Comparison of ENCODE assay signal across 24 cellular contexts in the genomic region with DNA sequence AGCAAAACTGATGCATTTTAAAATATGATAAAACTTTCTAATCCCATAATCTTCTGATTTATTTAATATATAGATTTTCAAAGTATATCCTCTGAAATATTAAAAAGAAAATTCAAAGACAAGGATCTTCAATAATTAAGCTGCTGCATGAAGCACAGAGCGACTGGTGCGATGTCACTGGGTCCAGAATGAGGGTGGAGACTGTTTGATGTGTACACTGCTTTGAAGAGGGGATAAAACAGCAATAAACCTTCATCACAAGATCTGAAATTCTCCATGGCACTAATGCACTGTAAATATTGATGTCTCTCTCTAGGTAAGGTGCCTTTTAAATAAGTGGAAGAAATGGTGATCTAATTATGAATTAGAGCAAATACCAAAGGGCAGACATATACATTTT.
A peak's percentile ranks its signal among the peaks of the same experiment; 100 is the strongest.
DNase-seq lines count a peak whose midpoint lies in the region; ATAC-seq, FAIRE-seq and TF ChIP-seq lines count a peak whose summit lies in the region.
"Had no signal": no experiment of that assay in that cellular context is flagged by ENCODE, and none has a peak within 500 bp of the region (broad histone marks: within the 10 kb centered on the region; RNA-seq: fewer than 3 reads in every experiment).

No MANE protein-coding gene starts in this region.

- H3K9me3 ChIP-seq in A549 (no peaks in the 10 kb centered on the region), HEK293 (ENCODE audit: control insufficient read depth, insufficient read depth, low read depth, low read length) (no peaks in the 10 kb centered on the region), suprapubic skin (no peaks in the 10 kb centered on the region)
- H3K9me3 ChIP-seq: Peyer's patch had no signal

- TF ChIP-seq POLR2A in A549 (IDR thresholded peaks at IDR 0.05; ENCODE audit: low read length) (no peak), suprapubic skin (IDR thresholded peaks at IDR 0.05) (no peak)

- H3K4me1 ChIP-seq in A549 (peaks cover 92% of the 10 kb centered on the region), HEK293 (ENCODE audit: control insufficient read depth, insufficient read depth, low read length) (no peaks in the 10 kb centered on the region; the same call in 1 of the 2 replicates), suprapubic skin (peaks cover 13% of the 10 kb centered on the region)

- ATAC-seq in A549 (no peak), left colon (peak; percentile 60), GM18868 (IDR thresholded peaks at IDR 0.05; ENCODE audit: unreplicated experiment) (no peak)
- ATAC-seq: GM23338 had no signal

- no peaks in the 10 kb centered on the region; a peak in 1 of 3 replicates for H3K36me3 ChIP-seq in HEK293 (ENCODE audit: control insufficient read depth in 2 of 2, insufficient read depth in 1 of 2, low read length in 2 of 2)
- H3K36me3 ChIP-seq in suprapubic skin: no peaks in the 10 kb centered on the region
- H3K36me3 ChIP-seq: Peyer's patch had no signal

- peak overlapping the region; percentile 62 for H3K4me2 ChIP-seq in A549
- H3K4me2 ChIP-seq: GM23338 had no signal

- DNase-seq in A549 (ENCODE audit: low read depth in 1 of 2, low spot score in 1 of 2) (no peak), NCI-H69 (lab: John Stamatoyannopoulos, UW) (peak; percentile 60), left colon (no peak), suprapubic skin (ENCODE audit: low spot score in 2 of 2) (no peak)
- no peak for DNase-seq in activated CD4-positive, alpha-beta T cell treated with anti-CD3 and anti-CD28 coated beads for 48 hours
- DNase-seq: Calu3; CD8-positive, alpha-beta memory T cell; GDM1; H9; HFFc6; IMR-90; KG1; MM.1S; NCI-H1694 treated with DMSO at 0.1 percent for 48 hours; NCI-H2081 treated with DMSO at 0.1 percent for 48 hours; NCI-H2171 treated with DMSO at 0.1 percent for 48 hours; NCI-H345; NCI-H524 treated with DMSO at 0.1 percent for 48 hours; SHP77 treated with DMSO at 0.1 percent for 48 hours had no signal

- no peak for TF ChIP-seq RAD21 in A549 (conservative IDR thresholded peaks at IDR 0.05 in 1 of 2, IDR thresholded peaks at IDR 0.05 in 1 of 2)

- FAIRE-seq in A549 (lab: Jason Lieb, UNC): no peak
- FAIRE-seq: GM12878 had no signal

- H3K27ac ChIP-seq in A549 (peak overlapping the region; percentile 83 to 94), HEK293 (ENCODE audit: extremely low read depth, low read depth, low read length) (no peak overlapping the region), suprapubic skin (no peak overlapping the region)
- H3K27ac ChIP-seq: Peyer's patch had no signal

- intact Hi-C loops in left colon (cut with DNase I, micrococcal nuclease): no loop called here

- H3K27me3 ChIP-seq in suprapubic skin: no peaks in the 10 kb centered on the region
- H3K27me3 ChIP-seq: Peyer's patch had no signal

- CTCF ChIA-PET in A549 (lab: Yijun Ruan, JAX) (interaction anchor here (0.8 to 1.1 kb wide), 2 partner anchors 43 to 161 kb away, joined by 3 to 4 read pairs; no protein-coding TSS in a partner anchor), HEK293 (lab: Yijun Ruan, JAX) (no interaction called here)

- no peak overlapping the region for H3K4me3 ChIP-seq in A549
- H3K4me3 ChIP-seq in HEK293 (ENCODE audit: low read depth, low read length): no peak overlapping the region
- H3K4me3 ChIP-seq in suprapubic skin: no peak overlapping the region
- H3K4me3 ChIP-seq: GM12878, GM23338, Peyer's patch had no signal

- 31% methylated on average over 2 of the region's 2 CpGs for WGBS in A549 (ENCODE audit: missing lambda C conversion rate)
- WGBS in suprapubic skin: 93% methylated on average over 2 of the region's 2 CpGs

- no peak for TF ChIP-seq CTCF in A549 (IDR thresholded peaks at IDR 0.05)
- no peak for TF ChIP-seq CTCF in HEK293 (tag by site-specific recombination; IDR thresholded peaks at IDR 0.05)
- no peak for TF ChIP-seq CTCF in suprapubic skin (IDR thresholded peaks at IDR 0.05)

- POLR2A ChIA-PET in A549 (lab: Yijun Ruan, JAX) (no interaction called here), HEK293 (lab: Yijun Ruan, JAX) (no interaction called here)

- TF ChIP-seq EP300 in A549 (IDR thresholded peaks at IDR 0.05) (no peak), suprapubic skin (IDR thresholded peaks at IDR 0.05) (no peak)

TF ChIP-seq in A549, 52 proteins besides CTCF, POLR2A, EP300 and RAD21 (continues in another document):
- TF ChIP-seq RARB (CRISPR knock-in tag; IDR thresholded peaks at IDR 0.05) (no peak), ESRRA (IDR thresholded peaks at IDR 0.05; ENCODE audit: borderline replicate concordance, low read length) (no peak), ZSCAN20 (CRISPR knock-in tag; IDR thresholded peaks at IDR 0.05) (no peak), REST (IDR thresholded peaks at IDR 0.05) (no peak), FOXS1 (CRISPR knock-in tag; IDR thresholded peaks at IDR 0.05) (no peak), MYC (IDR thresholded peaks at IDR 0.05; ENCODE audit: borderline replicate concordance, low read length) (no peak), ZFP36 (IDR thresholded peaks at IDR 0.05; ENCODE audit: borderline replicate concordance, partially characterized antibody) (no peak)
- TF ChIP-seq, protein P1, sequence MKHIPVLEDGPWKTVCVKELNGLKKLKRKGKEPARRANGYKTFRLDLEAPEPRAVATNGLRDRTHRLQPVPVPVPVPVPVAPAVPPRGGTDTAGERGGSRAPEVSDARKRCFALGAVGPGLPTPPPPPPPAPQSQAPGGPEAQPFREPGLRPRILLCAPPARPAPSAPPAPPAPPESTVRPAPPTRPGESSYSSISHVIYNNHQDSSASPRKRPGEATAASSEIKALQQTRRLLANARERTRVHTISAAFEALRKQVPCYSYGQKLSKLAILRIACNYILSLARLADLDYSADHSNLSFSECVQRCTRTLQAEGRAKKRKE (CRISPR knock-in tag; IDR thresholded peaks at IDR 0.05; ENCODE audit: low read depth): no peak

TF ChIP-seq in HEK293, 187 proteins besides CTCF, POLR2A, EP300 and RAD21:
- TF ChIP-seq ZNF311 (tag by site-specific recombination; IDR thresholded peaks at IDR 0.05; ENCODE audit: borderline replicate concordance) (no peak), OVOL3 (tag by site-specific recombination; IDR thresholded peaks at IDR 0.05) (no peak), ZNF664 (tag by site-specific recombination; IDR thresholded peaks at IDR 0.05) (no peak), SCRT2 (tag by site-specific recombination; IDR thresholded peaks at IDR 0.05) (peak; percentile 49; the same call in 1 of the 2 replicates), ZNF214 (tag by site-specific recombination; IDR thresholded peaks at IDR 0.05; ENCODE audit: borderline replicate concordance) (no peak), ZNF830 (tag by site-specific recombination; IDR thresholded peaks at IDR 0.05; ENCODE audit: low read depth) (no peak), ZNF555 (tag by site-specific recombination; conservative IDR thresholded peaks at IDR 0.05) (no peak)

Comparison
In these comparisons a context has a peak if more than half of its experiments do, and no peak if none do; other contexts are left out.
1. H3K27ac ChIP-seq: peak in A549 (2 of 2); none in HEK293 (single experiment) and suprapubic skin (single experiment).